8 cellular contexts compared by ENCODE assay signal in genomic region chr2:172234716-172235661, GRCh38.
DNase-seq lines count a peak whose midpoint lies in the region; ATAC-seq lines count a peak whose summit lies in the region.

No MANE protein-coding gene starts in this region.

- peaks cover 36% of the 10 kb centered on the region for H3K4me1 Mint-ChIP-seq in activated naive CD4-positive, alpha-beta T cell treated with anti-CD3 and anti-CD28 coated beads, Interleukin-2, amount 50 U/mL, for 24 hours

- H3K4me2 ChIP-seq in skeletal muscle satellite cell (ENCODE audit: low read length), result peak overlapping the region; percentile 96

- H3K27ac Mint-ChIP-seq in activated naive CD4-positive, alpha-beta T cell treated with anti-CD3 and anti-CD28 coated beads, Interleukin-2, amount 50 U/mL, for 24 hours, result peak overlapping the region; percentile 43

- peak overlapping the region; percentile 88 for H3K4me3 Mint-ChIP-seq in activated naive CD4-positive, alpha-beta T cell treated with anti-CD3 and anti-CD28 coated beads, Interleukin-2, amount 50 U/mL, for 24 hours

- H3K9me3 ChIP-seq in ES-I3 (ENCODE audit: control insufficient read depth, insufficient read depth, low read length), result no peaks in the 10 kb centered on the region
- no peaks in the 10 kb centered on the region for H3K9me3 ChIP-seq in skeletal muscle satellite cell (replicated peaks; ENCODE audit: low read length)

- ATAC-seq in HG02973 (IDR thresholded peaks at IDR 0.05; ENCODE audit: unreplicated experiment), result no peak

- H3K9me3 Mint-ChIP-seq in activated naive CD4-positive, alpha-beta T cell treated with anti-CD3 and anti-CD28 coated beads, Interleukin-2, amount 50 U/mL, for 24 hours, result no peaks in the 10 kb centered on the region

- peaks cover 11% of the 10 kb centered on the region for H3K27me3 Mint-ChIP-seq in activated naive CD4-positive, alpha-beta T cell treated with anti-CD3 and anti-CD28 coated beads, Interleukin-2, amount 50 U/mL, for 24 hours

- H3K4me1 ChIP-seq in ES-I3 (ENCODE audit: insufficient read depth, low read length) (peaks cover 41% of the 10 kb centered on the region), skeletal muscle satellite cell (ENCODE audit: control insufficient read depth, insufficient read depth, low read length) (peaks cover 26% of the 10 kb centered on the region)

- H3K36me3 Mint-ChIP-seq in activated naive CD4-positive, alpha-beta T cell treated with anti-CD3 and anti-CD28 coated beads, Interleukin-2, amount 50 U/mL, for 24 hours, result no peaks in the 10 kb centered on the region

- H3K9ac ChIP-seq in ES-I3 (ENCODE audit: low read depth, low read length) (peak overlapping the region; percentile 41), skeletal muscle satellite cell (ENCODE audit: low read depth, low read length) (no peak overlapping the region)

- peaks cover 27% of the 10 kb centered on the region for H3K27me3 ChIP-seq in skeletal muscle satellite cell (ENCODE audit: control insufficient read depth, insufficient read depth, low read length)

- peak overlapping the region; percentile 42 for H3K4me3 ChIP-seq in iPS-11a (ENCODE audit: low read depth, low read length)
- peak overlapping the region; percentile 71 for H3K4me3 ChIP-seq in skeletal muscle satellite cell (ENCODE audit: low read length)

- H3K36me3 ChIP-seq in ES-I3 (ENCODE audit: insufficient read depth, low read length) (no peaks in the 10 kb centered on the region), skeletal muscle satellite cell (ENCODE audit: insufficient read depth, low read length) (no peaks in the 10 kb centered on the region)

- peak; percentile 88 for DNase-seq in NCI-H2227 treated with DMSO at 0.1 percent for 48 hours (lab: John Stamatoyannopoulos, UW)
- no peak for DNase-seq in globus pallidus (ENCODE audit: low spot score)
- no peak for DNase-seq in putamen (ENCODE audit: low spot score)
